In the genomic region with DNA sequence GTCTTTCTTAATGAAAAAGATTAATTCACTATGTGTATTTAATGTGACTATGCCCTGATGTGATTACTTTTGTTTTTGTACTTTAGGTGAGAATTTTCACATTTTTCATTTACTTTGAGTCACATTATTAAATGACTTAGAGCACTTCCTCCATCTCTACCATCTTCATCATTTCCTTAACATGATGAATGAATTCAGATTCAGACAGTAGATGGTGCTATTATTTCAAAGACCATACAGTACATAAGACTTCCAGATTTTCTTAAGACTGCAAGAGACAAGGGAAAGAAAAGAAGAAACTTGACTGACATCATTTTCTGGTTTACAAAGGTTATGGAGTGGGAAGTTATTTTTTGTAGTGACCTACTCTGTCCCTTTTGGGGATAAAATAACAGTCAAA, we compare ENCODE assay signal across 9 cellular contexts.
A peak's percentile ranks its signal among the peaks of the same experiment; 100 is the strongest.
DNase-seq lines count a peak whose midpoint lies in the region; ATAC-seq and TF ChIP-seq lines count a peak whose summit lies in the region.
"Had no signal": no experiment of that assay in that cellular context is flagged by ENCODE, and none has a peak within 500 bp of the region (broad histone marks: within the 10 kb centered on the region; RNA-seq: fewer than 3 reads in every experiment).

No MANE protein-coding gene starts in this region.

- no peaks in the 10 kb centered on the region for H3K4me1 ChIP-seq in colonic mucosa

- DNase-seq in NCI-H1417 (lab: John Stamatoyannopoulos, UW) (peak in 2 of 3 experiments; percentile 14 to 69), NCI-H1417 treated with DMSO at 0.1 percent for 48 hours (lab: John Stamatoyannopoulos, UW) (no peak), NCI-H460 (ENCODE audit: extremely low read depth, low read depth) (peak; percentile 38), colonic mucosa (no peak), renal cortical epithelial cell (ENCODE audit: low read depth) (peak; percentile 69), left ventricle myocardium superior (no peak)
- DNase-seq: naive B cell had no signal

- no peaks in the 10 kb centered on the region for H3K9me3 ChIP-seq in colonic mucosa

- no peak overlapping the region for H3K27ac ChIP-seq in colonic mucosa

- no peak overlapping the region for H3K4me3 ChIP-seq in colonic mucosa

- no peaks in the 10 kb centered on the region for H3K27me3 ChIP-seq in colonic mucosa

- no peaks in the 10 kb centered on the region for H3K36me3 ChIP-seq in colonic mucosa

- TF ChIP-seq CTCF in colonic mucosa (IDR thresholded peaks at IDR 0.05): peak; percentile 15

- ATAC-seq in left ventricle myocardium superior: no peak
- no peak for ATAC-seq in GM19324 (IDR thresholded peaks at IDR 0.05; ENCODE audit: low FRiP score, unreplicated experiment)
- no peak for ATAC-seq in GM19452 (IDR thresholded peaks at IDR 0.05; ENCODE audit: unreplicated experiment)

- H3K9ac ChIP-seq in colonic mucosa (ENCODE audit: low read depth in 2 of 2, low read length in 2 of 2): no peak overlapping the region

- intact Hi-C loops in colonic mucosa (cut with DNase I): no loop called here
- intact Hi-C loops in left ventricle myocardium superior (cut with micrococcal nuclease): no loop called here

Comparison
In these comparisons a context has a peak if more than half of its experiments do, and no peak if none do; other contexts are left out.
1. DNase-seq: peak in NCI-H1417 (2 of 3), NCI-H460 (single experiment) and renal cortical epithelial cell (single experiment); none in NCI-H1417 treated with DMSO at 0.1 percent for 48 hours (single experiment), colonic mucosa (single experiment) and left ventricle myocardium superior (single experiment).